Comparison of ENCODE assay signal across 1 cellular context in the genomic region with DNA sequence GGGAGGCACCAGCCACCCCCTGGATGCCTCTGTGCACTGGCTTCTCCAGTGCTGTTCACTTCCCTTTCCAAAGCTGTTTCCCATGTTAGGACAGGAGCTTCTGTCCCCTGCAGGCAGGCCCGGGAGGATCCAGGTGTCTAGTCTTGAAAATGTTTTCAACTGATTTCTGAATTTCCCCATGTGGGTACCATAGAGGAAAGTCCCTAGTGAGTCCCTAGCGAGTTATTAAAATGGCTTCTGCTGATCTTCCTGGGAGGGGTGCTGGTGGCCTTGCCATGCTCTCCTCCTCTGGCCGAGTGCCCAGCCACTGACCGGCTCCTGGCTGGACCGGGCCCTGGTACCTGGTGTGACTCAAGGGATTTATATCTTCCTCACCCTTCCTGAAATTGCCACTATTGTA.
TF ChIP-seq lines count a peak whose summit lies in the region.

No MANE protein-coding gene starts in this region.

TF ChIP-seq in GM23338, 12 proteins besides CTCF, POLR2A, EP300 and RAD21 (continued from another document):
- TF ChIP-seq, protein P1, sequence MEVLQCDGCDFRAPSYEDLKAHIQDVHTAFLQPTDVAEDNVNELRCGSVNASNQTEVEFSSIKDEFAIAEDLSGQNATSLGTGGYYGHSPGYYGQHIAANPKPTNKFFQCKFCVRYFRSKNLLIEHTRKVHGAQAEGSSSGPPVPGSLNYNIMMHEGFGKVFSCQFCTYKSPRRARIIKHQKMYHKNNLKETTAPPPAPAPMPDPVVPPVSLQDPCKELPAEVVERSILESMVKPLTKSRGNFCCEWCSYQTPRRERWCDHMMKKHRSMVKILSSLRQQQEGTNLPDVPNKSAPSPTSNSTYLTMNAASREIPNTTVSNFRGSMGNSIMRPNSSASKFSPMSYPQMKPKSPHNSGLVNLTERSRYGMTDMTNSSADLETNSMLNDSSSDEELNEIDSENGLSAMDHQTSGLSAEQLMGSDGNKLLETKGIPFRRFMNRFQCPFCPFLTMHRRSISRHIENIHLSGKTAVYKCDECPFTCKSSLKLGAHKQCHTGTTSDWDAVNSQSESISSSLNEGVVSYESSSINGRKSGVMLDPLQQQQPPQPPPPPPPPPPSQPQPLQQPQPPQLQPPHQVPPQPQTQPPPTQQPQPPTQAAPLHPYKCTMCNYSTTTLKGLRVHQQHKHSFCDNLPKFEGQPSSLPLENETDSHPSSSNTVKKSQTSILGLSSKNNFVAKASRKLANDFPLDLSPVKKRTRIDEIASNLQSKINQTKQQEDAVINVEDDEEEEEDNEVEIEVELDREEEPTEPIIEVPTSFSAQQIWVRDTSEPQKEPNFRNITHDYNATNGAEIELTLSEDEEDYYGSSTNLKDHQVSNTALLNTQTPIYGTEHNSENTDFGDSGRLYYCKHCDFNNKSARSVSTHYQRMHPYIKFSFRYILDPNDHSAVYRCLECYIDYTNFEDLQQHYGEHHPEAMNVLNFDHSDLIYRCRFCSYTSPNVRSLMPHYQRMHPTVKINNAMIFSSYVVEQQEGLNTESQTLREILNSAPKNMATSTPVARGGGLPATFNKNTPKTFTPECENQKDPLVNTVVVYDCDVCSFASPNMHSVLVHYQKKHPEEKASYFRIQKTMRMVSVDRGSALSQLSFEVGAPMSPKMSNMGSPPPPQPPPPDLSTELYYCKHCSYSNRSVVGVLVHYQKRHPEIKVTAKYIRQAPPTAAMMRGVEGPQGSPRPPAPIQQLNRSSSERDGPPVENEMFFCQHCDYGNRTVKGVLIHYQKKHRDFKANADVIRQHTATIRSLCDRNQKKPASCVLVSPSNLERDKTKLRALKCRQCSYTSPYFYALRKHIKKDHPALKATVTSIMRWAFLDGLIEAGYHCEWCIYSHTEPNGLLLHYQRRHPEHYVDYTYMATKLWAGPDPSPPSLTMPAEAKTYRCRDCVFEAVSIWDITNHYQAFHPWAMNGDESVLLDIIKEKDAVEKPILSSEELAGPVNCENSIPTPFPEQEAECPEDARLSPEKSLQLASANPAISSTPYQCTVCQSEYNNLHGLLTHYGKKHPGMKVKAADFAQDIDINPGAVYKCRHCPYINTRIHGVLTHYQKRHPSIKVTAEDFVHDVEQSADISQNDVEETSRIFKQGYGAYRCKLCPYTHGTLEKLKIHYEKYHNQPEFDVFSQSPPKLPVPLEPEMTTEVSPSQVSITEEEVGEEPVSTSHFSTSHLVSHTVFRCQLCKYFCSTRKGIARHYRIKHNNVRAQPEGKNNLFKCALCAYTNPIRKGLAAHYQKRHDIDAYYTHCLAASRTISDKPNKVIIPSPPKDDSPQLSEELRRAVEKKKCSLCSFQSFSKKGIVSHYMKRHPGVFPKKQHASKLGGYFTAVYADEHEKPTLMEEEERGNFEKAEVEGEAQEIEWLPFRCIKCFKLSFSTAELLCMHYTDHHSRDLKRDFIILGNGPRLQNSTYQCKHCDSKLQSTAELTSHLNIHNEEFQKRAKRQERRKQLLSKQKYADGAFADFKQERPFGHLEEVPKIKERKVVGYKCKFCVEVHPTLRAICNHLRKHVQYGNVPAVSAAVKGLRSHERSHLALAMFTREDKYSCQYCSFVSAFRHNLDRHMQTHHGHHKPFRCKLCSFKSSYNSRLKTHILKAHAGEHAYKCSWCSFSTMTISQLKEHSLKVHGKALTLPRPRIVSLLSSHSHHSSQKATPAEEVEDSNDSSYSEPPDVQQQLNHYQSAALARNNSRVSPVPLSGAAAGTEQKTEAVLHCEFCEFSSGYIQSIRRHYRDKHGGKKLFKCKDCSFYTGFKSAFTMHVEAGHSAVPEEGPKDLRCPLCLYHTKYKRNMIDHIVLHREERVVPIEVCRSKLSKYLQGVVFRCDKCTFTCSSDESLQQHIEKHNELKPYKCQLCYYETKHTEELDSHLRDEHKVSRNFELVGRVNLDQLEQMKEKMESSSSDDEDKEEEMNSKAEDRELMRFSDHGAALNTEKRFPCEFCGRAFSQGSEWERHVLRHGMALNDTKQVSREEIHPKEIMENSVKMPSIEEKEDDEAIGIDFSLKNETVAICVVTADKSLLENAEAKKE (CRISPR knock-in tag; IDR thresholded peaks at IDR 0.05): no peak
- no peak for TF ChIP-seq NANOG (IDR thresholded peaks at IDR 0.05; ENCODE audit: borderline replicate concordance)
- no peak for TF ChIP-seq ZNF331 (CRISPR knock-in tag; IDR thresholded peaks at IDR 0.05; ENCODE audit: low read depth)
